In genomic region chr13:54805743-54806142, GRCh38 we compare ENCODE assay signal across 7 cellular contexts.
"Had no signal": no experiment of that assay in that cellular context is flagged by ENCODE, and none has a peak within 500 bp of the region (broad histone marks: within the 10 kb centered on the region; RNA-seq: fewer than 3 reads in every experiment).

No MANE protein-coding gene starts in this region.

- H3K4me3 ChIP-seq: K562 had no signal

- ATAC-seq: K562 had no signal

- H3K9ac ChIP-seq: KMS-11 had no signal

- H3K4me2 ChIP-seq: KMS-11 had no signal

- FAIRE-seq: HTR-8/SVneo, K562 had no signal

- DNase-seq: IMR-90, KBM-7, KG1 had no signal

- H3K27ac ChIP-seq: HL-60, KMS-11 had no signal
